In the genomic region with DNA sequence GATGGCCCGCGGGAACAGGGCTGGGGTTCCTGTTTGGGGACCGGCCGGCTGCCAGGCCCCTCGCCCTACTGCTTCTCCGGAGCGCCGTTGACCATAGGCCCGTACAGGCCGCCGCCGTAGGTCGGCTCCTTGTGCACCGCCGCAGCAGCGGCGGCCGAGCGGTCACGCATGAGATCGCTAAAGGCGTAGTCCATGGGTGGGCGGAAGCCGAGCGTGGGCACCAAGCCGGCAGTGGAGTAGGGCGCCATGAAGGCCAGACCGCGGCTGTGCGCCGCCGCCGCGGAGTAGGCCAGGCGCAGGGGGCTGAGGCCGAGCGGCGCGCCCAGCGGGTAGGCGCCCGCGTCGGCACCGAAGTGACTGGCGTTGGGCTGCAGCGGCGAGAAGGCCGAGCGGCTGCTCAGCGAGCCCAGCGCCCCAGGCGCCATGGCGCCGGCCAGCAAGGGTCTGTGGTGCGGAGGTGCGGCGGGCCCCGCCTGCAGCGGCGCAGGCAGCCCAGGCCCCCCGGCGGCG, we compare ENCODE assay signal across 10 cellular contexts. TPM values are rescaled to one million over a fixed set of nuclear protein-coding genes. Genes with fewer than 3 reads are reported as not detected.
A peak's percentile ranks its signal among the peaks of the same experiment; 100 is the strongest.
DNase-seq lines count a peak whose midpoint lies in the region; ATAC-seq, FAIRE-seq and TF ChIP-seq lines count a peak whose summit lies in the region.
"Had no signal": no experiment of that assay in that cellular context is flagged by ENCODE, and none has a peak within 500 bp of the region (broad histone marks: within the 10 kb centered on the region; RNA-seq: fewer than 3 reads in every experiment).

No MANE protein-coding gene starts in this region.

- ATAC-seq in esophagus mucosa: no peak

- H3K27me3 ChIP-seq in ascending aorta (peaks cover 45% of the 10 kb centered on the region), iPS-18a (ENCODE audit: control insufficient read depth, insufficient read depth, low read length) (peaks cover 100% of the 10 kb centered on the region), sigmoid colon (peaks cover 79 to 100% (median 92%) of the 10 kb centered on the region in 3 donors)

- intact Hi-C loops in ascending aorta (cut with DNase I) (no loop called here), sigmoid colon (cut with DNase I) (no loop called here), posterior vena cava (cut with DNase I) (no loop called here)

- WGBS in sigmoid colon, 2 donors: 1 to 2% methylated on average over 64 of the region's 64 CpGs

- H3K27ac ChIP-seq in ascending aorta (no peak overlapping the region), iPS-18a (ENCODE audit: low read length) (no peak overlapping the region), sigmoid colon (no peak overlapping the region)

- no peak for TF ChIP-seq EP300 in sigmoid colon (IDR thresholded peaks at IDR 0.05)

- H3K4me1 ChIP-seq in ascending aorta (peaks cover 15 to 18% of the 10 kb centered on the region in 2 donors), iPS-18a (ENCODE audit: control insufficient read depth, low read depth, low read length) (peaks cover 15% of the 10 kb centered on the region), sigmoid colon (peaks cover 0 to 72% (median 60%) of the 10 kb centered on the region in 4 donors)

- DNase-seq in GM12891 (ENCODE audit: insufficient read length, low spot score) (peak; percentile 32), ascending aorta (ENCODE audit: low spot score in 2 of 2) (no peak), sigmoid colon (no peak), NCI-H1417 treated with DMSO at 0.1 percent for 48 hours (lab: John Stamatoyannopoulos, UW) (no peak), posterior vena cava (ENCODE audit: low spot score) (no peak)
- no peak for DNase-seq in activated CD8-positive, alpha-beta memory T cell treated with anti-CD3 and anti-CD28 coated beads for 24 hours

- H3K4me3 ChIP-seq in ascending aorta (peak overlapping the region; percentile 29 to 61), iPS-18a (ENCODE audit: low read length) (peak overlapping the region; percentile 27), sigmoid colon (peak overlapping the region in 3 of 4 donors; percentile 26 to 44 (median 38))

- no peaks in the 10 kb centered on the region for H3K9me3 ChIP-seq in ascending aorta
- no peaks in the 10 kb centered on the region for H3K9me3 ChIP-seq in iPS-18a (ENCODE audit: control insufficient read depth, low read depth, low read length)
- no peaks in the 10 kb centered on the region for H3K9me3 ChIP-seq in sigmoid colon

- H3K9ac ChIP-seq in iPS-18a (ENCODE audit: low read length): no peak overlapping the region

- no peak for FAIRE-seq in GM12891 (lab: Jason Lieb, UNC)

- TF ChIP-seq POLR2A in GM12891 (IDR thresholded peaks at IDR 0.05; ENCODE audit: low read depth, low read length) (no peak), sigmoid colon (IDR thresholded peaks at IDR 0.05) (no peak)

- TF ChIP-seq CTCF in ascending aorta (IDR thresholded peaks at IDR 0.05) (no peak), sigmoid colon (IDR thresholded peaks at IDR 0.05) (no peak)

- H3K36me3 ChIP-seq in ascending aorta (no peaks in the 10 kb centered on the region), iPS-18a (ENCODE audit: control insufficient read depth, low read depth, low read length) (no peaks in the 10 kb centered on the region), sigmoid colon (no peaks in the 10 kb centered on the region)

TF ChIP-seq in GM12891, 5 proteins besides CTCF, POLR2A, EP300 and RAD21:
- TF ChIP-seq SPI1 (IDR thresholded peaks at IDR 0.05; ENCODE audit: low read depth, low read length) (no peak), TAF1 (IDR thresholded peaks at IDR 0.05; ENCODE audit: low read depth, low read length) (no peak), POLR2AphosphoS5 (IDR thresholded peaks at IDR 0.05; ENCODE audit: low read depth, low read length) (no peak), POU2F2 (IDR thresholded peaks at IDR 0.05; ENCODE audit: low read depth, low read length) (no peak), PAX5 (IDR thresholded peaks at IDR 0.05; ENCODE audit: insufficient read depth, low read length, severe bottlenecking) (no peak)

RNA-seq across cellular contexts. Expression of gene DMRTA2, which starts 4.6 kb away (rescaled TPM):
- polyA plus RNA-seq in GM12891 (2012; ENCODE audit: low read depth, missing spikeins): 0.04 TPM
- not detected for total RNA-seq in ascending aorta
- under 1 TPM in 2 of 4 donors, not detected in 2; 0.27 to 0.55 TPM for total RNA-seq in sigmoid colon
- under 1 TPM in 1 of 3 donors, not detected in 2; 0.04 TPM for polyA plus RNA-seq in sigmoid colon
- not detected for total RNA-seq in posterior vena cava
- total RNA-seq in esophagus mucosa: 1.7 TPM
- total RNA-seq: lung microvascular endothelial cell; T-helper 2 cell treated with Interferon-gamma antibody and Interleukin-4, amounts not matched to agents 100 ng/mL and 5 ng/mL, for 36 hours had no signal
